Comparison of ENCODE assay signal across 11 cellular contexts in the genomic region with DNA sequence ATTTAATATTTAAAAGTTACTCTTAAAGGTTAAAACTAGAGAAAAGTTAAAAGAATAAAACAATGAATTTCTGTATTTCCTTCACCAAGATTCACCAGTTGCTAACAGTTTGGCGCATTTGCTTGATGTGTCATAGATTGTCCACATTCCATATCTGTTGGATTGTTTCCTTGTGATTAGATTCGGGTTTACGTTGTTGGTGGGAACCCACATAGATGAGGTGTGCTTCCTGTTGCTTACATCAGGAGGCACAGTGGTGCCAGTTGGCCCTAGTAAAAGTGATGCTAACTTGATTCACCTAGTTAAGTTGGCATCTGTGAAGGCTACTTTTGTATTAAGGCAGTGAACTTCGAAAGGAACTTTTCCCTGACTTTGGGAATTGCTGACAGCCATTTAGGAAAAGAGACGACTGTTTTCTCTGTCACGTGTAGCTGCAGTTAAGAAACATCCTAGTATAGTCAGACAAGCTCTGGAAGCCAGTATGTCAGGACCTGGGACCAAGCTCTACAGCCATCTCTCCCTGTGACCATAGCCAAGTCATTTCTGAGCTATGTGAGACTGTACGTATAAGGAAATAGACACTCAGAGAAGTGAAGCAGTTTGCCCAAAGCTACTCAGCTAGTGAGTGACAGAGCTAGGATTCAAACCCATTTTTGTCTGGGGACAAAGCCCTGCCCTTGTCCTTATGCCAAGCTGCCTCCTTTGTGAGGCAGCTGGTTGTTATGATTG. TPM values are rescaled to one million over a fixed set of nuclear protein-coding genes. Genes with fewer than 3 reads are reported as not detected.
DNase-seq lines count a peak whose midpoint lies in the region; ATAC-seq, FAIRE-seq and TF ChIP-seq lines count a peak whose summit lies in the region.
"Had no signal": no experiment of that assay in that cellular context is flagged by ENCODE, and none has a peak within 500 bp of the region (broad histone marks: within the 10 kb centered on the region; RNA-seq: fewer than 3 reads in every experiment).

No MANE protein-coding gene starts in this region.

- no peak for DNase-seq in activated naive CD8-positive, alpha-beta T cell treated with anti-CD3 and anti-CD28 coated beads for 36 hours
- no peak for DNase-seq in activated T-helper 2 cell treated with anti-CD3 and anti-CD28 coated beads, Interferon-gamma antibody, Interleukin-2, Interleukin-4, amounts not matched to agents 10 μg/mL and 5 μg/mL and 100 μg/mL, durations not matched to agents 14 hours and 24 hours and 36 hours (ENCODE audit: low spot score)
- DNase-seq in immature natural killer cell (peak in 2 of 3 donors; percentile 14 to 25), GM12892 (ENCODE audit: insufficient read length) (no peak), NCI-H2171 (lab: John Stamatoyannopoulos, UW) (no peak)
- DNase-seq: MV-4-11 had no signal

- H3K4me3 ChIP-seq in urinary bladder (ENCODE audit: low read depth, low read length), result no peak overlapping the region
- H3K4me3 ChIP-seq: left ventricle myocardium inferior had no signal

- no peaks in the 10 kb centered on the region for H3K9me3 Mint-ChIP-seq in activated naive CD8-positive, alpha-beta T cell (ENCODE audit: low read depth)
- no peaks in the 10 kb centered on the region for H3K9me3 Mint-ChIP-seq in activated naive CD8-positive, alpha-beta T cell treated with anti-CD3 and anti-CD28 coated beads for 36 hours
- H3K9me3 Mint-ChIP-seq in activated T-helper 2 cell treated with anti-CD3 and anti-CD28 coated beads, Interferon-gamma antibody, Interleukin-2, Interleukin-4, amounts not matched to agents 10 μg/mL and 5 μg/mL and 100 μg/mL, durations not matched to agents 14 hours and 24 hours and 36 hours, result no peaks in the 10 kb centered on the region
- H3K9me3 Mint-ChIP-seq in immature natural killer cell, result no peaks in the 10 kb centered on the region
- H3K9me3 Mint-ChIP-seq: activated naive CD4-positive, alpha-beta T cell treated with anti-CD3 and anti-CD28 coated beads, Interleukin-2, amount 50 U/mL, for 24 hours had no signal

- intact Hi-C loops in activated T-helper 2 cell treated with anti-CD3 and anti-CD28 coated beads, Interferon-gamma antibody, Interleukin-2, Interleukin-4, amounts not matched to agents 10 μg/mL and 5 μg/mL and 100 μg/mL, durations not matched to agents 14 hours and 24 hours and 36 hours (cut with micrococcal nuclease), result loop anchor here (5.0 kb wide), 1 partner anchor 56 kb away; no protein-coding TSS in a partner anchor

- peak overlapping the region; percentile 51 for H3K27ac ChIP-seq in urinary bladder (ENCODE audit: low read depth)
- H3K27ac ChIP-seq: left ventricle myocardium inferior had no signal

- H3K27me3 Mint-ChIP-seq in activated naive CD8-positive, alpha-beta T cell, result no peaks in the 10 kb centered on the region
- H3K27me3 Mint-ChIP-seq in activated naive CD8-positive, alpha-beta T cell treated with anti-CD3 and anti-CD28 coated beads for 36 hours, result no peaks in the 10 kb centered on the region
- no peaks in the 10 kb centered on the region for H3K27me3 Mint-ChIP-seq in activated T-helper 2 cell treated with anti-CD3 and anti-CD28 coated beads, Interferon-gamma antibody, Interleukin-2, Interleukin-4, amounts not matched to agents 10 μg/mL and 5 μg/mL and 100 μg/mL, durations not matched to agents 14 hours and 24 hours and 36 hours (ENCODE audit: low read depth)
- peaks cover 0 to 8% (median 1%) of the 10 kb centered on the region in 3 donors for H3K27me3 Mint-ChIP-seq in immature natural killer cell (ENCODE audit: low read depth in 3 of 3)
- H3K27me3 Mint-ChIP-seq: activated naive CD4-positive, alpha-beta T cell treated with anti-CD3 and anti-CD28 coated beads, Interleukin-2, amount 50 U/mL, for 24 hours had no signal

- H3K4me1 ChIP-seq in urinary bladder (ENCODE audit: insufficient read depth), result no peaks in the 10 kb centered on the region

- H3K4me3 Mint-ChIP-seq in activated naive CD8-positive, alpha-beta T cell, result no peak overlapping the region
- no peak overlapping the region for H3K4me3 Mint-ChIP-seq in activated naive CD8-positive, alpha-beta T cell treated with anti-CD3 and anti-CD28 coated beads for 36 hours
- no peak overlapping the region for H3K4me3 Mint-ChIP-seq in activated T-helper 2 cell treated with anti-CD3 and anti-CD28 coated beads, Interferon-gamma antibody, Interleukin-2, Interleukin-4, amounts not matched to agents 10 μg/mL and 5 μg/mL and 100 μg/mL, durations not matched to agents 14 hours and 24 hours and 36 hours (ENCODE audit: low read depth)
- H3K4me3 Mint-ChIP-seq in immature natural killer cell, result no peak overlapping the region
- H3K4me3 Mint-ChIP-seq: activated naive CD4-positive, alpha-beta T cell treated with anti-CD3 and anti-CD28 coated beads, Interleukin-2, amount 50 U/mL, for 24 hours had no signal

- WGBS in urinary bladder, result 75% methylated on average over 7 of the region's 7 CpGs

- no peak for TF ChIP-seq POLR2A in GM12892 (IDR thresholded peaks at IDR 0.05; ENCODE audit: low read depth, low read length)

- H3K4me1 Mint-ChIP-seq in activated naive CD8-positive, alpha-beta T cell (ENCODE audit: low read depth), result peaks cover 58% of the 10 kb centered on the region
- peaks cover 41% of the 10 kb centered on the region for H3K4me1 Mint-ChIP-seq in activated naive CD8-positive, alpha-beta T cell treated with anti-CD3 and anti-CD28 coated beads for 36 hours
- H3K4me1 Mint-ChIP-seq in activated T-helper 2 cell treated with anti-CD3 and anti-CD28 coated beads, Interferon-gamma antibody, Interleukin-2, Interleukin-4, amounts not matched to agents 10 μg/mL and 5 μg/mL and 100 μg/mL, durations not matched to agents 14 hours and 24 hours and 36 hours (ENCODE audit: low read depth), result peaks cover 33% of the 10 kb centered on the region
- peaks cover 22 to 36% of the 10 kb centered on the region in 2 donors for H3K4me1 Mint-ChIP-seq in immature natural killer cell

- H3K36me3 ChIP-seq in urinary bladder (ENCODE audit: insufficient read depth), result no peaks in the 10 kb centered on the region
- H3K36me3 ChIP-seq: left ventricle myocardium inferior had no signal

- no peak for ATAC-seq in GM18858 (IDR thresholded peaks at IDR 0.05; ENCODE audit: unreplicated experiment)

- FAIRE-seq in GM12892 (lab: Jason Lieb, UNC), result no peak

- H3K27ac Mint-ChIP-seq in activated naive CD8-positive, alpha-beta T cell, result peak overlapping the region; percentile 75
- no peak overlapping the region for H3K27ac Mint-ChIP-seq in activated naive CD8-positive, alpha-beta T cell treated with anti-CD3 and anti-CD28 coated beads for 36 hours
- H3K27ac Mint-ChIP-seq in activated T-helper 2 cell treated with anti-CD3 and anti-CD28 coated beads, Interferon-gamma antibody, Interleukin-2, Interleukin-4, amounts not matched to agents 10 μg/mL and 5 μg/mL and 100 μg/mL, durations not matched to agents 14 hours and 24 hours and 36 hours, result peak overlapping the region; percentile 65
- H3K27ac Mint-ChIP-seq in immature natural killer cell, result peak overlapping the region in 5 of 6 donors; percentile 7 to 53 (median 49)
- H3K27ac Mint-ChIP-seq: activated naive CD4-positive, alpha-beta T cell treated with anti-CD3 and anti-CD28 coated beads, Interleukin-2, amount 50 U/mL, for 24 hours had no signal

- H3K36me3 Mint-ChIP-seq in activated naive CD8-positive, alpha-beta T cell, result peaks cover 5% of the 10 kb centered on the region
- H3K36me3 Mint-ChIP-seq in activated naive CD8-positive, alpha-beta T cell treated with anti-CD3 and anti-CD28 coated beads for 36 hours, result peaks cover 1% of the 10 kb centered on the region
- H3K36me3 Mint-ChIP-seq in activated T-helper 2 cell treated with anti-CD3 and anti-CD28 coated beads, Interferon-gamma antibody, Interleukin-2, Interleukin-4, amounts not matched to agents 10 μg/mL and 5 μg/mL and 100 μg/mL, durations not matched to agents 14 hours and 24 hours and 36 hours (ENCODE audit: low read depth), result peaks cover 3% of the 10 kb centered on the region
- H3K36me3 Mint-ChIP-seq in immature natural killer cell, result peaks cover 0 to 12% (median 0%) of the 10 kb centered on the region in 3 donors

RNA-seq across cellular contexts. Expression of a gene that starts 49.0 kb away (rescaled TPM):
- total RNA-seq in activated naive CD8-positive, alpha-beta T cell treated with anti-CD3 and anti-CD28 coated beads for 36 hours, result 10 to 100 TPM; 17.0 to 17.8 TPM
- total RNA-seq in activated T-helper 2 cell treated with anti-CD3 and anti-CD28 coated beads, Interferon-gamma antibody, Interleukin-2, Interleukin-4, amounts not matched to agents 10 μg/mL and 5 μg/mL and 100 μg/mL, durations not matched to agents 14 hours and 24 hours and 36 hours, result 27.1 and 29.1 TPM in 2 replicates
- polyA plus RNA-seq in immature natural killer cell, result 1 to 10 TPM in 2 of 3 donors, under 1 TPM in 1; 0.98 to 6.0 (median 2.0) TPM
- total RNA-seq in urinary bladder, result 5.8 TPM
- 30.1 TPM for polyA plus RNA-seq in urinary bladder
- 7.0 TPM for polyA plus RNA-seq in GM12892 (2012; ENCODE audit: missing spikeins)

Comparison
In these comparisons a context has a peak if more than half of its experiments do, and no peak if none do; other contexts are left out.
1. DNase-seq: peak in immature natural killer cell (2 of 3); none in activated naive CD8-positive, alpha-beta T cell treated with anti-CD3 and anti-CD28 coated beads for 36 hours (single experiment), activated T-helper 2 cell treated with anti-CD3 and anti-CD28 coated beads, Interferon-gamma antibody, Interleukin-2, Interleukin-4, amounts not matched to agents 10 μg/mL and 5 μg/mL and 100 μg/mL, durations not matched to agents 14 hours and 24 hours and 36 hours (single experiment), GM12892 (single experiment) and NCI-H2171 (single experiment).